In the genomic region with DNA sequence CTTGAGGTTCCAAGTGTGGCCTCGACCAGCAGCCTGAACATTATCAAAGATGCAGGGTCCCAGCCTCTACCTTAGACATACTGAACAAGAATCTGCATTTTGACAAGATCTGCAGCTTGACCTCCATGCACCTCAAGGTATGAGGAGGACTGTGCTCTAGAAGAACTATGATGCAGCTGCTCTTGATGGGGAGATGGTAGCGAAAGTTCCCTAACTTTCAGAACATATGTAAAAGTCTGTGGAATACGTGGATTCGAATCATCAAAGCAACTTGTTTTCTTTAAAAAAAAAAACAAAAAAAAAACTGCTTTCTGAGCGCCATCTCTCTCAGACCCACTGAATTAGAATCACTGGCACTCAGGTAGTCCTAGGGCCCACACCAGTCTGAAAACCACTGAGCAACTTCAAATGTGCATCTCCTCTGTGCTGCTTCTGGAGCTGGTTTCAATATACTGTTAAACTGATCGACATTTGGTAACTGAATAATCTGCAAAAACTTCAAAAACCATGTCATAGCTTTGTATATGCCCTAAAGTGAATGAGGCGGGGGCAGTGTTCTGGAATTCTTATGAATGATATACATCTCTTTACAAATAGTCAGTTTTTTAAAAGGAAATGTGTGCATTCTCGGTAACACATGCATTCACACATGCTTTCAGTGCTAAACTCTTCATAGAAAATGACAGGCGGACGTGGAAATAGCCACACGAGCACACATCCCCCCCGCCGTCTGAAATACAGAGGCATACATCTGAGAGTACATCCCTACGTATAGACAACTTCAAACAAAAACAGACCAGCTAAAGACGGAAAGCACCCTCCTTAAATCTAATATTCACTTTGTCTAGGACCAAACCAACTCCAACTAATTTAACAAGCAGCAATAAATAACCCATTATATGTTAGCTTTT, we compare ENCODE assay signal across 15 cellular contexts.
DNase-seq lines count a peak whose midpoint lies in the region; ATAC-seq and TF ChIP-seq lines count a peak whose summit lies in the region.
"Had no signal": no experiment of that assay in that cellular context is flagged by ENCODE, and none has a peak within 500 bp of the region (broad histone marks: within the 10 kb centered on the region; RNA-seq: fewer than 3 reads in every experiment).

No MANE protein-coding gene starts in this region.

- TF ChIP-seq CTCF in PC-3 (conservative IDR thresholded peaks at IDR 0.05; ENCODE audit: low read depth, low read length), result no peak

- peaks cover 2% of the 10 kb centered on the region for H3K36me3 Mint-ChIP-seq in central memory CD8-positive, alpha-beta T cell (ENCODE audit: insufficient read depth)
- H3K36me3 Mint-ChIP-seq: WTC11 had no signal

- H3K27ac Mint-ChIP-seq in central memory CD8-positive, alpha-beta T cell (ENCODE audit: low read depth), result peak overlapping the region; percentile 86
- H3K27ac Mint-ChIP-seq: WTC11 had no signal

- no peaks in the 10 kb centered on the region for H4K20me1 ChIP-seq in PC-3 (ENCODE audit: low read length)

- peak; percentile 70 for DNase-seq in activated effector memory CD4-positive, alpha-beta T cell treated with anti-CD3 and anti-CD28 coated beads, Interleukin-2, amount 50 U/mL, for 16 hours
- DNase-seq in activated effector memory CD4-positive, alpha-beta T cell treated with Interleukin-2 at 50 U/mL for 16 hours, result no peak
- no peak for DNase-seq in PC-3
- no peak for DNase-seq in central memory CD8-positive, alpha-beta T cell (ENCODE audit: low spot score in 2 of 2)
- no peak for DNase-seq in stimulated activated naive CD8-positive, alpha-beta T cell treated with anti-CD3 and anti-CD28 coated beads, Interleukin-15, Interleukin-2, amounts not matched to agents 100 U/mL and 50 U/mL, for 24 hours
- no peak for DNase-seq in NCI-H146 (lab: John Stamatoyannopoulos, UW)
- no peak for DNase-seq in right cardiac atrium
- DNase-seq: caudate nucleus, islet precursor cell, NCI-H2107, trophoblast cell had no signal

- H3K4me3 ChIP-seq in PC-3 (ENCODE audit: low read length) (no peak overlapping the region), right cardiac atrium (ENCODE audit: low read length) (no peak overlapping the region)

- H3K4me1 ChIP-seq in PC-3 (ENCODE audit: insufficient read depth, low read length) (peaks cover 41% of the 10 kb centered on the region), right cardiac atrium (ENCODE audit: control insufficient read depth, insufficient read depth, low read length) (peaks cover 2% of the 10 kb centered on the region)

- H3K9ac ChIP-seq in PC-3 (ENCODE audit: low read length), result no peak overlapping the region

- H3K27me3 ChIP-seq in PC-3 (ENCODE audit: low read length) (no peaks in the 10 kb centered on the region), right cardiac atrium (ENCODE audit: control insufficient read depth, insufficient read depth) (no peaks in the 10 kb centered on the region)

- no peaks in the 10 kb centered on the region for H3K36me3 ChIP-seq in PC-3 (ENCODE audit: low read depth, low read length)

- no peaks in the 10 kb centered on the region for H3K79me2 ChIP-seq in PC-3 (ENCODE audit: low read length)

- H3F3A ChIP-seq in PC-3 (ENCODE audit: low read length, unreplicated experiment), result no peaks in the 10 kb centered on the region

- H3K27ac ChIP-seq in PC-3 (ENCODE audit: low read length) (no peak overlapping the region), right cardiac atrium (ENCODE audit: low read length) (no peak overlapping the region)

- H2AFZ ChIP-seq in PC-3 (ENCODE audit: low read length), result no peak overlapping the region

- WGBS in right cardiac atrium, result 92% methylated on average over 15 of the region's 15 CpGs

- CTCF ChIA-PET in PC-3 (lab: Charles Lee), result no interaction called here

- ATAC-seq in PC-3 (no peak), GM19023 (IDR thresholded peaks at IDR 0.05; ENCODE audit: unreplicated experiment) (no peak), right cardiac atrium (no peak)
- ATAC-seq in central memory CD8-positive, alpha-beta T cell (replicated peaks; ENCODE audit: extremely low read depth, poor library complexity, severe bottlenecking), result peak; percentile 70
- peak; percentile 36 for ATAC-seq in stimulated activated naive CD8-positive, alpha-beta T cell treated with anti-CD3 and anti-CD28 coated beads, Interleukin-15, Interleukin-2, amounts not matched to agents 100 U/mL and 50 U/mL, for 24 hours
- ATAC-seq: HCT116, SK-N-SH treated with all-trans-retinoic acid at 6 μM for 48 hours, WTC11 had no signal

- H3K4me1 Mint-ChIP-seq in central memory CD8-positive, alpha-beta T cell, result peaks cover 82% of the 10 kb centered on the region

- H3K4me2 ChIP-seq in PC-3 (ENCODE audit: low read length), result 0 out of 2 replicates have a peak overlapping the region, but pooled peaks have one; percentile 58

- intact Hi-C loops in PC-3 (cut with micrococcal nuclease), result no loop called here
- intact Hi-C loops in right cardiac atrium (cut with DNase I), result no loop called here

- no peaks in the 10 kb centered on the region for H3K27me3 Mint-ChIP-seq in central memory CD8-positive, alpha-beta T cell

- POLR2A ChIA-PET in PC-3 (lab: Charles Lee; ENCODE audit: unreplicated experiment), result interaction anchor here (0.6 kb wide), 1 partner anchor 52 kb away, joined by 4 read pairs; no protein-coding TSS in a partner anchor

- H3K9me3 Mint-ChIP-seq in central memory CD8-positive, alpha-beta T cell, result no peaks in the 10 kb centered on the region
- H3K9me3 Mint-ChIP-seq: WTC11 had no signal

- H3K9me3 ChIP-seq in PC-3 (ENCODE audit: low read length), result no peaks in the 10 kb centered on the region
- no peaks in the 10 kb centered on the region for H3K9me3 ChIP-seq in right cardiac atrium (ENCODE audit: control insufficient read depth, low read length)

- no peaks in the 10 kb centered on the region for H3K9me2 ChIP-seq in PC-3 (replicated peaks; ENCODE audit: low read length)

- peak overlapping the region; percentile 61 for H3K4me3 Mint-ChIP-seq in central memory CD8-positive, alpha-beta T cell
- H3K4me3 Mint-ChIP-seq: WTC11 had no signal

- BruUV-seq in PC-3 (replicated peaks; lab: Mats Ljungman, UMichigan), result no TSS peak

Comparison
In these comparisons a context has a peak if more than half of its experiments do, and no peak if none do; other contexts are left out.
1. ATAC-seq: peak in central memory CD8-positive, alpha-beta T cell (single experiment) and stimulated activated naive CD8-positive, alpha-beta T cell treated with anti-CD3 and anti-CD28 coated beads, Interleukin-15, Interleukin-2, amounts not matched to agents 100 U/mL and 50 U/mL, for 24 hours (single experiment); none in PC-3 (single experiment), GM19023 (single experiment) and right cardiac atrium (0 of 2).